ENCODE assay signal across 18 cellular contexts in the genomic region with DNA sequence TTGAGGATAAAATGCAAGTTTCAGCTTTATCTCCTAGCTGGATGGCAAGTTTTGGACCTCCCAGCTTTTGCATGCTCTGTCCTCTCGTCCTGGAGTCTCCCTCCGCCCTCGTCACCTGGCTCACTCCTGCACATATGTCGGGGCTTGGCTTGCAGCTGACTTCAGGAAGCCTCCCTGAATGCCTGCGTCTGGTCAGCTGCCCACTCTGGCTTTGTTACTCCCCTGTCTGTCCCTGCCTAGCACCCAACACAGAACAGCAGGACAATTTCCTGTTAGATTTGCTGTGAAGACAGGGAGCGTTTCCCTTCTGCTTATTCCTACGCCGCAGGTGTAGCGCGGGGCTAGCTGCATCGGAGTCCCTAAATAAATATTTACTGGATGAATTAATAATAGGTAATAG. TPM values are rescaled to one million over a fixed set of nuclear protein-coding genes. Genes with fewer than 3 reads are reported as not detected.
A peak's percentile ranks its signal among the peaks of the same experiment; 100 is the strongest.
DNase-seq lines count a peak whose midpoint lies in the region; ATAC-seq and TF ChIP-seq lines count a peak whose summit lies in the region.
"Had no signal": no experiment of that assay in that cellular context is flagged by ENCODE, and none has a peak within 500 bp of the region (broad histone marks: within the 10 kb centered on the region; RNA-seq: fewer than 3 reads in every experiment).

No MANE protein-coding gene starts in this region.

- no peaks in the 10 kb centered on the region for H3K9me3 Mint-ChIP-seq in Caco-2 (ENCODE audit: unreplicated experiment)
- no peaks in the 10 kb centered on the region for H3K9me3 Mint-ChIP-seq in activated T-helper 2 cell treated with anti-CD3 and anti-CD28 coated beads, Interferon-gamma antibody, Interleukin-2, Interleukin-4, amounts not matched to agents 10 μg/mL and 5 μg/mL and 100 μg/mL, durations not matched to agents 14 hours and 24 hours and 36 hours
- H3K9me3 Mint-ChIP-seq: activated B cell treated with CpG ODN at 0.5 μM for 24 hours; activated naive CD4-positive, alpha-beta T cell treated with anti-CD3 and anti-CD28 coated beads, Interleukin-2, amount 10 ng/mL, durations not matched to agents 7 days and 5 days; IgD-negative memory B cell; naive thymus-derived CD8-positive, alpha-beta T cell; T-cell had no signal

- no peak for TF ChIP-seq CTCF in Caco-2 (IDR thresholded peaks at IDR 0.05; ENCODE audit: insufficient read depth in 1 of 2, low read depth in 1 of 2, low read length in 1 of 2, severe bottlenecking in 1 of 2, unreplicated experiment in 1 of 2)
- TF ChIP-seq CTCF in heart right ventricle (IDR thresholded peaks at IDR 0.05), result no peak
- TF ChIP-seq CTCF in prostate gland (IDR thresholded peaks at IDR 0.05), result no peak
- no peak for TF ChIP-seq CTCF in GM10266 (IDR thresholded peaks at IDR 0.05; ENCODE audit: control insufficient read depth, insufficient read depth, low read depth, missing control alignments)

- peak overlapping the region; percentile 2 for H3K4me3 Mint-ChIP-seq in Caco-2 (ENCODE audit: unreplicated experiment)
- no peak overlapping the region for H3K4me3 Mint-ChIP-seq in activated T-helper 2 cell treated with anti-CD3 and anti-CD28 coated beads, Interferon-gamma antibody, Interleukin-2, Interleukin-4, amounts not matched to agents 10 μg/mL and 5 μg/mL and 100 μg/mL, durations not matched to agents 14 hours and 24 hours and 36 hours (ENCODE audit: low read depth)
- H3K4me3 Mint-ChIP-seq: activated B cell treated with CpG ODN at 0.5 μM for 24 hours; activated naive CD4-positive, alpha-beta T cell treated with anti-CD3 and anti-CD28 coated beads, Interleukin-2, amount 10 ng/mL, durations not matched to agents 7 days and 5 days; IgD-negative memory B cell; naive thymus-derived CD8-positive, alpha-beta T cell; T-cell had no signal

- H3K36me3 ChIP-seq in Caco-2 (ENCODE audit: control insufficient read depth, insufficient read depth, low read length) (no peaks in the 10 kb centered on the region), heart right ventricle (no peaks in the 10 kb centered on the region), prostate gland (no peaks in the 10 kb centered on the region)

- H3K4me1 ChIP-seq in Caco-2 (peaks cover 53% of the 10 kb centered on the region), heart right ventricle (peaks cover 2 to 69% (median 16%) of the 10 kb centered on the region in 9 donors), prostate gland (replicated peaks) (no peaks in the 10 kb centered on the region)

- H3K27ac Mint-ChIP-seq in Caco-2 (ENCODE audit: unreplicated experiment), result peak overlapping the region; percentile 2
- H3K27ac Mint-ChIP-seq in activated T-helper 2 cell treated with anti-CD3 and anti-CD28 coated beads, Interferon-gamma antibody, Interleukin-2, Interleukin-4, amounts not matched to agents 10 μg/mL and 5 μg/mL and 100 μg/mL, durations not matched to agents 14 hours and 24 hours and 36 hours, result no peak overlapping the region
- H3K27ac Mint-ChIP-seq: activated B cell treated with CpG ODN at 0.5 μM for 24 hours; activated naive CD4-positive, alpha-beta T cell treated with anti-CD3 and anti-CD28 coated beads, Interleukin-2, amount 10 ng/mL, durations not matched to agents 7 days and 5 days; IgD-negative memory B cell; naive thymus-derived CD8-positive, alpha-beta T cell; T-cell had no signal

- H3K27ac ChIP-seq in heart right ventricle (peak overlapping the region; percentile 5 to 97 (median 84)), prostate gland (peak overlapping the region; percentile 18 to 30)

- no peaks in the 10 kb centered on the region for H3K27me3 ChIP-seq in Caco-2 (replicated peaks; ENCODE audit: control insufficient read depth, insufficient read depth, low read length)
- peaks cover 0 to 29% (median 0%) of the 10 kb centered on the region in 7 donors for H3K27me3 ChIP-seq in heart right ventricle
- peaks cover 2% of the 10 kb centered on the region for H3K27me3 ChIP-seq in prostate gland (replicated peaks; ENCODE audit: insufficient read depth)

- H3K4me1 Mint-ChIP-seq in Caco-2 (ENCODE audit: low read depth, unreplicated experiment), result peaks cover 27% of the 10 kb centered on the region
- H3K4me1 Mint-ChIP-seq in activated T-helper 2 cell treated with anti-CD3 and anti-CD28 coated beads, Interferon-gamma antibody, Interleukin-2, Interleukin-4, amounts not matched to agents 10 μg/mL and 5 μg/mL and 100 μg/mL, durations not matched to agents 14 hours and 24 hours and 36 hours (ENCODE audit: low read depth), result peaks cover 1% of the 10 kb centered on the region
- H3K4me1 Mint-ChIP-seq: activated naive CD4-positive, alpha-beta T cell treated with anti-CD3 and anti-CD28 coated beads, Interleukin-2, amount 10 ng/mL, durations not matched to agents 7 days and 5 days had no signal

- WGBS in heart right ventricle, 2 donors, result 24 to 32% methylated on average over 11 of the region's 11 CpGs
- 53% methylated on average over 11 of the region's 11 CpGs for WGBS in prostate gland

- TF ChIP-seq POLR2A in prostate gland (IDR thresholded peaks at IDR 0.05), result no peak

- H3K27me3 Mint-ChIP-seq in Caco-2 (ENCODE audit: insufficient read depth, unreplicated experiment), result no peaks in the 10 kb centered on the region
- H3K27me3 Mint-ChIP-seq in activated T-helper 2 cell treated with anti-CD3 and anti-CD28 coated beads, Interferon-gamma antibody, Interleukin-2, Interleukin-4, amounts not matched to agents 10 μg/mL and 5 μg/mL and 100 μg/mL, durations not matched to agents 14 hours and 24 hours and 36 hours (ENCODE audit: low read depth), result peaks cover 38% of the 10 kb centered on the region

- ATAC-seq in heart right ventricle (peak; percentile 18 to 63 (median 44)), GM18867 (IDR thresholded peaks at IDR 0.05; ENCODE audit: unreplicated experiment) (no peak), GM19467 (IDR thresholded peaks at IDR 0.05; ENCODE audit: unreplicated experiment) (no peak)
- ATAC-seq: naive thymus-derived CD8-positive, alpha-beta T cell; Panc1; T-cell had no signal

- H3K9me3 ChIP-seq in Caco-2 (no peaks in the 10 kb centered on the region), heart right ventricle (no peaks in the 10 kb centered on the region), prostate gland (no peaks in the 10 kb centered on the region)

- H3K4me3 ChIP-seq in Caco-2 (ENCODE audit: low read depth, low read length) (no peak overlapping the region), heart right ventricle (peak overlapping the region in 7 of 10 donors; percentile 29 to 73 (median 60)), prostate gland (no peak overlapping the region)

- POLR2A ChIA-PET in Caco-2 (lab: Charles Lee), result interaction anchor here (2.3 kb wide), 1 partner anchor 44 kb away, joined by 20 read pairs; no protein-coding TSS in a partner anchor

- CTCF ChIA-PET in Caco-2 (lab: Charles Lee), result interaction anchor here (1.2 to 5.2 kb wide), 3 partner anchors 9 to 67 kb away, joined by 3 to 30 read pairs (median 25); no protein-coding TSS in a partner anchor

- no TSS peak for BruUV-seq in Caco-2 (replicated peaks; lab: Mats Ljungman, UMichigan)

- DNase-seq in Caco-2, result peak in 1 of 2 experiments; percentile 44
- peak; percentile 42 for DNase-seq in RPMI7951 (ENCODE audit: low read depth)
- DNase-seq in heart right ventricle, result peak; percentile 31 to 40
- DNase-seq in prostate gland (ENCODE audit: low spot score), result no peak
- no peak for DNase-seq in GM10266 (ENCODE audit: extremely low spot score)
- no peak for DNase-seq in activated T-helper 2 cell treated with anti-CD3 and anti-CD28 coated beads, Interferon-gamma antibody, Interleukin-2, Interleukin-4, amounts not matched to agents 10 μg/mL and 5 μg/mL and 100 μg/mL, durations not matched to agents 14 hours and 24 hours and 36 hours (ENCODE audit: low spot score)
- DNase-seq: activated B cell treated with CpG ODN at 0.5 μM for 24 hours; activated naive CD4-positive, alpha-beta T cell treated with anti-CD3 and anti-CD28 coated beads, Interleukin-2, amount 10 ng/mL, durations not matched to agents 7 days and 5 days; GOT3; naive thymus-derived CD8-positive, alpha-beta T cell; NCI-H1105 treated with DMSO at 0.1 percent for 48 hours; NCI-H446 treated with DMSO at 0.1 percent for 48 hours; stimulated activated naive CD4-positive, alpha-beta T cell; T-cell had no signal

- no peaks in the 10 kb centered on the region for H3K36me3 Mint-ChIP-seq in Caco-2 (ENCODE audit: insufficient read depth, unreplicated experiment)
- no peaks in the 10 kb centered on the region for H3K36me3 Mint-ChIP-seq in activated T-helper 2 cell treated with anti-CD3 and anti-CD28 coated beads, Interferon-gamma antibody, Interleukin-2, Interleukin-4, amounts not matched to agents 10 μg/mL and 5 μg/mL and 100 μg/mL, durations not matched to agents 14 hours and 24 hours and 36 hours (ENCODE audit: low read depth)
- H3K36me3 Mint-ChIP-seq: activated naive CD4-positive, alpha-beta T cell treated with anti-CD3 and anti-CD28 coated beads, Interleukin-2, amount 10 ng/mL, durations not matched to agents 7 days and 5 days; naive thymus-derived CD8-positive, alpha-beta T cell; T-cell had no signal

- intact Hi-C loops in Caco-2 (cut with micrococcal nuclease; ENCODE audit: unreplicated experiment) (loop anchor here (2.0 kb wide), 1 partner anchor 29 kb away; no protein-coding TSS in a partner anchor), heart right ventricle (cut with DNase I) (loop anchor here in 3 of 10 donors (5.0 to 10.0 kb wide), 3 partner anchors 39 to 427 kb away; no protein-coding TSS in a partner anchor), prostate gland (cut with DNase I) (no loop called here)
- intact Hi-C loops in activated T-helper 2 cell treated with anti-CD3 and anti-CD28 coated beads, Interferon-gamma antibody, Interleukin-2, Interleukin-4, amounts not matched to agents 10 μg/mL and 5 μg/mL and 100 μg/mL, durations not matched to agents 14 hours and 24 hours and 36 hours (cut with micrococcal nuclease), result no loop called here

RNA-seq across cellular contexts. Expression of a gene that starts 5.4 kb away (rescaled TPM):
- 10.5 and 11.1 TPM in 2 replicates for total RNA-seq in Caco-2 (2022)
- 16.0 and 24.2 TPM in 2 replicates for total RNA-seq in RPMI7951 (2014; rRNA removed; shearing (Covaris generic))
- total RNA-seq in heart right ventricle, result 100 to 1,000 TPM in 9 of 10 donors, 10 to 100 TPM in 1; 97.2 to 215 (median 152) TPM
- 10 to 100 TPM; 61.9 to 94.7 TPM for polyA plus RNA-seq in heart right ventricle
- total RNA-seq in prostate gland, result 10 to 100 TPM; 29.1 to 31.1 TPM
- total RNA-seq in activated T-helper 2 cell treated with anti-CD3 and anti-CD28 coated beads, Interferon-gamma antibody, Interleukin-2, Interleukin-4, amounts not matched to agents 10 μg/mL and 5 μg/mL and 100 μg/mL, durations not matched to agents 14 hours and 24 hours and 36 hours, result 0.11 TPM in 1 of 2 replicates, not detected in the other
- total RNA-seq: activated B cell treated with CpG ODN at 0.5 μM for 24 hours; naive thymus-derived CD8-positive, alpha-beta T cell had no signal
- polyA plus RNA-seq: IgD-negative memory B cell; naive thymus-derived CD8-positive, alpha-beta T cell had no signal

RNA-seq across cellular contexts. Expression of a gene that starts 29.0 kb away (rescaled TPM):
- 79.7 and 82.3 TPM in 2 replicates for total RNA-seq in Caco-2 (2022)
- 81.6 and 89.0 TPM in 2 replicates for total RNA-seq in RPMI7951 (2014; rRNA removed; shearing (Covaris generic))
- total RNA-seq in heart right ventricle, result 10 to 100 TPM; 22.6 to 37.3 (median 31.3) TPM
- polyA plus RNA-seq in heart right ventricle, result 10 to 100 TPM; 16.4 to 26.9 TPM
- 10 to 100 TPM; 31.6 to 42.7 TPM for total RNA-seq in prostate gland
- total RNA-seq in activated T-helper 2 cell treated with anti-CD3 and anti-CD28 coated beads, Interferon-gamma antibody, Interleukin-2, Interleukin-4, amounts not matched to agents 10 μg/mL and 5 μg/mL and 100 μg/mL, durations not matched to agents 14 hours and 24 hours and 36 hours, result 21.4 and 22.4 TPM in 2 replicates

Comparison
In these comparisons a context has a peak if more than half of its experiments do, and no peak if none do; other contexts are left out.
1. DNase-seq: peak in RPMI7951 (single experiment) and heart right ventricle (2 of 2); none in prostate gland (single experiment), GM10266 (single experiment) and activated T-helper 2 cell treated with anti-CD3 and anti-CD28 coated beads, Interferon-gamma antibody, Interleukin-2, Interleukin-4, amounts not matched to agents 10 μg/mL and 5 μg/mL and 100 μg/mL, durations not matched to agents 14 hours and 24 hours and 36 hours (single experiment).
2. H3K4me3 ChIP-seq: peak in heart right ventricle (7 of 10); none in Caco-2 (single experiment) and prostate gland (0 of 2).
3. ATAC-seq: peak in heart right ventricle (8 of 8); none in GM18867 (single experiment) and GM19467 (single experiment).
4. RNA of a gene that starts 5.4 kb away (total RNA-seq): 97.2 to 215 TPM in heart right ventricle, 29.1 to 31.1 TPM in prostate gland, 16.0 to 24.2 TPM in RPMI7951 and 10.5 to 11.1 TPM in Caco-2; 0.11 TPM in activated T-helper 2 cell treated with anti-CD3 and anti-CD28 coated beads, Interferon-gamma antibody, Interleukin-2, Interleukin-4, amounts not matched to agents 10 μg/mL and 5 μg/mL and 100 μg/mL, durations not matched to agents 14 hours and 24 hours and 36 hours; every median in the first group is over 10 times any median in the second.